2 cellular contexts compared by ENCODE assay signal in the genomic region with DNA sequence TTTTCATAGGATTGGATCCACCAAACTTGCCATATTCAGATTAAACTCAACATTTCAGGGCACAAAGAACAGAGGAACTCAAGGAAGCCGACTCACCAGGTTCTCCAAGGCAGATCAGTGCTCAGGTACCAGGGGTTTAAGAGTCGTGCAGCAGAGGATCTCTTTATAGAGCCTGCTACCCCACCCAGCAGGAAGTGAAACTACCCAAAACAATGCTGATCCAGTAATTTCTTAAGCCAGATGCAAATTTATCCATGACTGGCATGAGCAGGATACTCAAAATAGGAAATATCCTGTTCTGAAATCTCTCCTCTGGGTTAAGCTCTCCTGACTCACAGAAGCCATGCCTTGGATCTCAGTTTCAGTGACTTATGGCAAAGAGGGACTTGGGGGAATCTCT.
TF ChIP-seq lines count a peak whose summit lies in the region.

SPRR2A (minus strand) TSS at position 138 of the 400 bp plus-strand sequence. CDS start 777 bp downstream, outside the sequence.

TF ChIP-seq in GM23338, 12 proteins besides CTCF, POLR2A, EP300 and RAD21 (continues in another document):
- TF ChIP-seq CREB1 (CRISPR knock-in tag; IDR thresholded peaks at IDR 0.05; ENCODE audit: low read depth) (no peak), POLR2AphosphoS5 (IDR thresholded peaks at IDR 0.05; ENCODE audit: low read depth) (no peak), EZH2 (IDR thresholded peaks at IDR 0.05; ENCODE audit: low read depth, unreplicated experiment) (no peak), ZNF331 (CRISPR knock-in tag; IDR thresholded peaks at IDR 0.05; ENCODE audit: low read depth) (no peak), EZH2phosphoT487 (IDR thresholded peaks at IDR 0.05; ENCODE audit: unreplicated experiment) (no peak), ZNF114 (CRISPR knock-in tag; IDR thresholded peaks at IDR 0.05) (no peak), JUNB (IDR thresholded peaks at IDR 0.05; ENCODE audit: unreplicated experiment) (no peak), NANOG (IDR thresholded peaks at IDR 0.05; ENCODE audit: borderline replicate concordance) (no peak)
- TF ChIP-seq, protein P1, sequence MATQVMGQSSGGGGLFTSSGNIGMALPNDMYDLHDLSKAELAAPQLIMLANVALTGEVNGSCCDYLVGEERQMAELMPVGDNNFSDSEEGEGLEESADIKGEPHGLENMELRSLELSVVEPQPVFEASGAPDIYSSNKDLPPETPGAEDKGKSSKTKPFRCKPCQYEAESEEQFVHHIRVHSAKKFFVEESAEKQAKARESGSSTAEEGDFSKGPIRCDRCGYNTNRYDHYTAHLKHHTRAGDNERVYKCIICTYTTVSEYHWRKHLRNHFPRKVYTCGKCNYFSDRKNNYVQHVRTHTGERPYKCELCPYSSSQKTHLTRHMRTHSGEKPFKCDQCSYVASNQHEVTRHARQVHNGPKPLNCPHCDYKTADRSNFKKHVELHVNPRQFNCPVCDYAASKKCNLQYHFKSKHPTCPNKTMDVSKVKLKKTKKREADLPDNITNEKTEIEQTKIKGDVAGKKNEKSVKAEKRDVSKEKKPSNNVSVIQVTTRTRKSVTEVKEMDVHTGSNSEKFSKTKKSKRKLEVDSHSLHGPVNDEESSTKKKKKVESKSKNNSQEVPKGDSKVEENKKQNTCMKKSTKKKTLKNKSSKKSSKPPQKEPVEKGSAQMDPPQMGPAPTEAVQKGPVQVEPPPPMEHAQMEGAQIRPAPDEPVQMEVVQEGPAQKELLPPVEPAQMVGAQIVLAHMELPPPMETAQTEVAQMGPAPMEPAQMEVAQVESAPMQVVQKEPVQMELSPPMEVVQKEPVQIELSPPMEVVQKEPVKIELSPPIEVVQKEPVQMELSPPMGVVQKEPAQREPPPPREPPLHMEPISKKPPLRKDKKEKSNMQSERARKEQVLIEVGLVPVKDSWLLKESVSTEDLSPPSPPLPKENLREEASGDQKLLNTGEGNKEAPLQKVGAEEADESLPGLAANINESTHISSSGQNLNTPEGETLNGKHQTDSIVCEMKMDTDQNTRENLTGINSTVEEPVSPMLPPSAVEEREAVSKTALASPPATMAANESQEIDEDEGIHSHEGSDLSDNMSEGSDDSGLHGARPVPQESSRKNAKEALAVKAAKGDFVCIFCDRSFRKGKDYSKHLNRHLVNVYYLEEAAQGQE (IDR thresholded peaks at IDR 0.05; ENCODE audit: unreplicated experiment): no peak
- TF ChIP-seq, protein P2, sequence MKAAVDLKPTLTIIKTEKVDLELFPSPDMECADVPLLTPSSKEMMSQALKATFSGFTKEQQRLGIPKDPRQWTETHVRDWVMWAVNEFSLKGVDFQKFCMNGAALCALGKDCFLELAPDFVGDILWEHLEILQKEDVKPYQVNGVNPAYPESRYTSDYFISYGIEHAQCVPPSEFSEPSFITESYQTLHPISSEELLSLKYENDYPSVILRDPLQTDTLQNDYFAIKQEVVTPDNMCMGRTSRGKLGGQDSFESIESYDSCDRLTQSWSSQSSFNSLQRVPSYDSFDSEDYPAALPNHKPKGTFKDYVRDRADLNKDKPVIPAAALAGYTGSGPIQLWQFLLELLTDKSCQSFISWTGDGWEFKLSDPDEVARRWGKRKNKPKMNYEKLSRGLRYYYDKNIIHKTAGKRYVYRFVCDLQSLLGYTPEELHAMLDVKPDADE (IDR thresholded peaks at IDR 0.05): no peak

TF ChIP-seq in GM12878, 131 proteins besides CTCF, POLR2A, EP300 and RAD21:
- TF ChIP-seq CHD4 (IDR thresholded peaks at IDR 0.05) (no peak), KDM1A (IDR thresholded peaks at IDR 0.05; ENCODE audit: borderline replicate concordance) (no peak), IKZF1 (conservative IDR thresholded peaks at IDR 0.05) (peak; percentile 21; the same call in 1 of the 2 replicates), ZBED1 (IDR thresholded peaks at IDR 0.05; ENCODE audit: borderline replicate concordance) (no peak), SUZ12 (IDR thresholded peaks at IDR 0.05; ENCODE audit: unreplicated experiment) (no peak), ZNF24 (IDR thresholded peaks at IDR 0.05) (no peak), STAT1 (conservative IDR thresholded peaks at IDR 0.05) (no peak), SPI1 (IDR thresholded peaks at IDR 0.05; ENCODE audit: borderline replicate concordance, insufficient read depth, low read depth, low read length) (peak; percentile 46), RCOR1 (conservative IDR thresholded peaks at IDR 0.05; ENCODE audit: low read depth, low read length) (no peak)
